Comparison of ENCODE assay signal across 1 cellular context in genomic region chr3:194422188-194422587, GRCh38.
A peak's percentile ranks its signal among the peaks of the same experiment; 100 is the strongest.
TF ChIP-seq lines count a peak whose summit lies in the region.

No MANE protein-coding gene starts in this region.

TF ChIP-seq in IMR-90, 13 proteins besides CTCF, POLR2A, EP300 and RAD21 (continued from another document):
- TF ChIP-seq USF2 (IDR thresholded peaks at IDR 0.05; ENCODE audit: low read depth, low read length), result no peak
- TF ChIP-seq FOS (IDR thresholded peaks at IDR 0.05; ENCODE audit: low read depth, low read length), result peak; percentile 52; the same call in 1 of the 2 replicates
- TF ChIP-seq SMC3 (IDR thresholded peaks at IDR 0.05; ENCODE audit: low read depth, low read length), result no peak
- TF ChIP-seq RFX5 (IDR thresholded peaks at IDR 0.05; ENCODE audit: low read depth, low read length), result no peak
- TF ChIP-seq NFE2L2 (IDR thresholded peaks at IDR 0.05; ENCODE audit: low read depth, low read length), result no peak
- 0 out of 2 replicates have a peak, but pooled peaks have one; percentile 20 for TF ChIP-seq BHLHE40 (IDR thresholded peaks at IDR 0.05; ENCODE audit: low read depth, low read length)
- no peak for TF ChIP-seq CEBPB (IDR thresholded peaks at IDR 0.05; ENCODE audit: low read depth, low read length)
- no peak for TF ChIP-seq ELK1 (IDR thresholded peaks at IDR 0.05; ENCODE audit: borderline replicate concordance, low read depth, low read length)
- TF ChIP-seq RCOR1 (IDR thresholded peaks at IDR 0.05; ENCODE audit: insufficient replicate concordance, low read length), result peak; percentile 72
- no peak for TF ChIP-seq MXI1 (IDR thresholded peaks at IDR 0.05; ENCODE audit: borderline replicate concordance, low read depth, low read length)
- no peak for TF ChIP-seq CHD1 (IDR thresholded peaks at IDR 0.05; ENCODE audit: low read depth, low read length)
- no peak for TF ChIP-seq MAFK (IDR thresholded peaks at IDR 0.05; ENCODE audit: low read depth, low read length)
